Comparison of ENCODE assay signal across 2 cellular contexts in genomic region chr3:13115616-13115910, GRCh38.
TF ChIP-seq lines count a peak whose summit lies in the region.

No MANE protein-coding gene starts in this region.

TF ChIP-seq in HepG2, 621 proteins besides CTCF, POLR2A, EP300 and RAD21:
- TF ChIP-seq ZNF816 (CRISPR knock-in tag; IDR thresholded peaks at IDR 0.05; ENCODE audit: borderline replicate concordance) (no peak), ZNF333 (CRISPR knock-in tag; IDR thresholded peaks at IDR 0.05; ENCODE audit: borderline replicate concordance) (no peak), LBX2 (CRISPR knock-in tag; IDR thresholded peaks at IDR 0.05; ENCODE audit: borderline replicate concordance) (no peak), SP4 (CRISPR knock-in tag; IDR thresholded peaks at IDR 0.05) (no peak), GABPA (IDR thresholded peaks at IDR 0.05; ENCODE audit: low read depth, low read length) (no peak), GABPA (CRISPR knock-in tag; IDR thresholded peaks at IDR 0.05; ENCODE audit: low read depth) (no peak), MYPOP (CRISPR knock-in tag; IDR thresholded peaks at IDR 0.05) (no peak), HDAC6 (IDR thresholded peaks at IDR 0.05; ENCODE audit: low read depth, low read length) (no peak), RNF2 (conservative IDR thresholded peaks at IDR 0.05; ENCODE audit: low read depth) (no peak), MYC (CRISPR knock-in tag; IDR thresholded peaks at IDR 0.05; ENCODE audit: borderline replicate concordance) (no peak)
- TF ChIP-seq, protein P1, sequence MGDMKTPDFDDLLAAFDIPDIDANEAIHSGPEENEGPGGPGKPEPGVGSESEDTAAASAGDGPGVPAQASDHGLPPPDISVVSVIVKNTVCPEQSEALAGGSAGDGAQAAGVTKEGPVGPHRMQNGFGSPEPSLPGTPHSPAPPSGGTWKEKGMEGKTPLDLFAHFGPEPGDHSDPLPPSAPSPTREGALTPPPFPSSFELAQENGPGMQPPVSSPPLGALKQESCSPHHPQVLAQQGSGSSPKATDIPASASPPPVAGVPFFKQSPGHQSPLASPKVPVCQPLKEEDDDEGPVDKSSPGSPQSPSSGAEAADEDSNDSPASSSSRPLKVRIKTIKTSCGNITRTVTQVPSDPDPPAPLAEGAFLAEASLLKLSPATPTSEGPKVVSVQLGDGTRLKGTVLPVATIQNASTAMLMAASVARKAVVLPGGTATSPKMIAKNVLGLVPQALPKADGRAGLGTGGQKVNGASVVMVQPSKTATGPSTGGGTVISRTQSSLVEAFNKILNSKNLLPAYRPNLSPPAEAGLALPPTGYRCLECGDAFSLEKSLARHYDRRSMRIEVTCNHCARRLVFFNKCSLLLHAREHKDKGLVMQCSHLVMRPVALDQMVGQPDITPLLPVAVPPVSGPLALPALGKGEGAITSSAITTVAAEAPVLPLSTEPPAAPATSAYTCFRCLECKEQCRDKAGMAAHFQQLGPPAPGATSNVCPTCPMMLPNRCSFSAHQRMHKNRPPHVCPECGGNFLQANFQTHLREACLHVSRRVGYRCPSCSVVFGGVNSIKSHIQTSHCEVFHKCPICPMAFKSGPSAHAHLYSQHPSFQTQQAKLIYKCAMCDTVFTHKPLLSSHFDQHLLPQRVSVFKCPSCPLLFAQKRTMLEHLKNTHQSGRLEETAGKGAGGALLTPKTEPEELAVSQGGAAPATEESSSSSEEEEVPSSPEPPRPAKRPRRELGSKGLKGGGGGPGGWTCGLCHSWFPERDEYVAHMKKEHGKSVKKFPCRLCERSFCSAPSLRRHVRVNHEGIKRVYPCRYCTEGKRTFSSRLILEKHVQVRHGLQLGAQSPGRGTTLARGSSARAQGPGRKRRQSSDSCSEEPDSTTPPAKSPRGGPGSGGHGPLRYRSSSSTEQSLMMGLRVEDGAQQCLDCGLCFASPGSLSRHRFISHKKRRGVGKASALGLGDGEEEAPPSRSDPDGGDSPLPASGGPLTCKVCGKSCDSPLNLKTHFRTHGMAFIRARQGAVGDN (CRISPR knock-in tag; IDR thresholded peaks at IDR 0.05): no peak
- TF ChIP-seq, protein P2, sequence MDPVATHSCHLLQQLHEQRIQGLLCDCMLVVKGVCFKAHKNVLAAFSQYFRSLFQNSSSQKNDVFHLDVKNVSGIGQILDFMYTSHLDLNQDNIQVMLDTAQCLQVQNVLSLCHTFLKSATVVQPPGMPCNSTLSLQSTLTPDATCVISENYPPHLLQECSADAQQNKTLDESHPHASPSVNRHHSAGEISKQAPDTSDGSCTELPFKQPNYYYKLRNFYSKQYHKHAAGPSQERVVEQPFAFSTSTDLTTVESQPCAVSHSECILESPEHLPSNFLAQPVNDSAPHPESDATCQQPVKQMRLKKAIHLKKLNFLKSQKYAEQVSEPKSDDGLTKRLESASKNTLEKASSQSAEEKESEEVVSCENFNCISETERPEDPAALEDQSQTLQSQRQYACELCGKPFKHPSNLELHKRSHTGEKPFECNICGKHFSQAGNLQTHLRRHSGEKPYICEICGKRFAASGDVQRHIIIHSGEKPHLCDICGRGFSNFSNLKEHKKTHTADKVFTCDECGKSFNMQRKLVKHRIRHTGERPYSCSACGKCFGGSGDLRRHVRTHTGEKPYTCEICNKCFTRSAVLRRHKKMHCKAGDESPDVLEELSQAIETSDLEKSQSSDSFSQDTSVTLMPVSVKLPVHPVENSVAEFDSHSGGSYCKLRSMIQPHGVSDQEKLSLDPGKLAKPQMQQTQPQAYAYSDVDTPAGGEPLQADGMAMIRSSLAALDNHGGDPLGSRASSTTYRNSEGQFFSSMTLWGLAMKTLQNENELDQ (CRISPR knock-in tag; IDR thresholded peaks at IDR 0.05; ENCODE audit: borderline replicate concordance): no peak

TF ChIP-seq in WTC11, 78 proteins besides CTCF, POLR2A, EP300 and RAD21:
- no peak for TF ChIP-seq ELF4 (CRISPR knock-in tag; IDR thresholded peaks at IDR 0.05; ENCODE audit: low read depth)
- TF ChIP-seq ZNF423 (CRISPR knock-in tag; IDR thresholded peaks at IDR 0.05): no peak
- TF ChIP-seq, protein P3, sequence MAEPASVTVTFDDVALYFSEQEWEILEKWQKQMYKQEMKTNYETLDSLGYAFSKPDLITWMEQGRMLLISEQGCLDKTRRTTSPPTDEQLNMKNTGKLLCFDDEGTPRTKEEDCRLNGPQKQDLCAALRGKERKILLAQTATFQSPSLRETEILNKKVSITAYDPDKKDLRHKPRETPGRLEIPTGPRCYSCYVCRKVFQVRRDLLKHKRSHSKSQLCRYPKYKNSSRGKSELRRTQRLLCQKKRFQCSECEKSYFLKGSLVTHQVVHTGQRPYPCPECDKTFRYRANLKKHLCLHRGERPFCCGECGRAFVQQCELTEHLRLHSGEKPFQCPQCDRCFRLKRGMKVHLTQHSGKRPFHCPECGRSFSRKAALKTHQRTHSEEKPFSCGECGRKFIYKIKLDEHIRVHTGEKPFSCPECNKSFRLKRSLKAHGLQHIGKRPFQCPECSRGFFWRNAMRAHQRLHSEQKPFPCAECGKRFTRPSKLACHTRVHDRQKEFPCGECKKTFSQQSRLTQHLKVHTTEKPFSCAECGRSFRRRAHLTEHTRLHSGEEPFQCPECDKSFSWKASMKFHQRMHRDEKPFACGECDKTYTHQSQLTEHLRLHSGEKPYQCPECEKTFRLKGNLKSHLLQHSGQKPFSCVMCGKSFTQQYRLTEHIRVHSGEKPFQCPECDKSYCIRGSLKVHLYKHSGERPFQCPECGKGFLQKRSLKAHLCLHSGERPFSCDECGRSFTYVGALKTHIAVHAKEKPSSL (CRISPR knock-in tag; conservative IDR thresholded peaks at IDR 0.05): no peak
- TF ChIP-seq FOXK1 (CRISPR knock-in tag; IDR thresholded peaks at IDR 0.05): no peak
- TF ChIP-seq ETV6 (CRISPR knock-in tag; IDR thresholded peaks at IDR 0.05): no peak
- no peak for TF ChIP-seq SP1 (CRISPR knock-in tag; conservative IDR thresholded peaks at IDR 0.05)
- TF ChIP-seq ATF1 (CRISPR knock-in tag; IDR thresholded peaks at IDR 0.05): no peak
- TF ChIP-seq ZMAT4 (CRISPR knock-in tag; IDR thresholded peaks at IDR 0.05): no peak
- no peak for TF ChIP-seq TEAD4 (CRISPR knock-in tag; IDR thresholded peaks at IDR 0.05)
- no peak for TF ChIP-seq NR1H2 (CRISPR knock-in tag; IDR thresholded peaks at IDR 0.05)
